ENCODE assay signal across 10 cellular contexts in the genomic region with DNA sequence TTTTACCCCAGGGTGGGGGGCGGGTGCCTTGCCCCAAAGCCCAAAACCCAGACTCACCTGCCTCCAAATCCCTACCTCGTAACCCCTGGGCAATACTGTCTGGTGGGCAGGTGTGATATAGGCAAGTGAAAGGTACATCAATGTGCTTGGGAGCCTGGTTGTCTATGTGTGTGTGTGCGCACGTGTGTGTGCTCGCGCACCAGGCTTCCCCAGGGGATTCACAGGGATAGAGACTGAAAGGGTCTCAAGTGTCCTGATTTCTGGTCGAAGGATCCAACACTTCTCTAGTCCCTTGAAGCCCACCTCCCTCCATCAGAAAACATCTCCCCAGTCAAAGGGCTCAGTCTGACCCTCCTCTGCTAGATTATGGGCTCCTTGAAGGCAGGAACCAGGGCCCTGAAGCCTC. TPM values are rescaled to one million over a fixed set of nuclear protein-coding genes. Genes with fewer than 3 reads are reported as not detected.
A peak's percentile ranks its signal among the peaks of the same experiment; 100 is the strongest.
DNase-seq lines count a peak whose midpoint lies in the region; ATAC-seq, FAIRE-seq and TF ChIP-seq lines count a peak whose summit lies in the region.
"Had no signal": no experiment of that assay in that cellular context is flagged by ENCODE, and none has a peak within 500 bp of the region (broad histone marks: within the 10 kb centered on the region; RNA-seq: fewer than 3 reads in every experiment).

No MANE protein-coding gene starts in this region.

- H3K27ac Mint-ChIP-seq in CD4-positive, CD25-positive, alpha-beta regulatory T cell, result peak overlapping the region; percentile 87 to 99 (median 95)
- no peak overlapping the region for H3K27ac Mint-ChIP-seq in neural progenitor cell

- no peaks in the 10 kb centered on the region for H3K36me3 ChIP-seq in CD4-positive, CD25-positive, alpha-beta regulatory T cell (ENCODE audit: control insufficient read depth, insufficient read depth, low read length)
- H3K36me3 ChIP-seq in KMS-11 (ENCODE audit: insufficient read depth) (no peaks in the 10 kb centered on the region), K562 (ENCODE audit: control insufficient read depth, insufficient read depth, low read length) (peaks cover 14% of the 10 kb centered on the region), neural progenitor cell (no peaks in the 10 kb centered on the region)

- no peak for TF ChIP-seq POLR2A in K562 (conservative IDR thresholded peaks at IDR 0.05)

- ATAC-seq in CD4-positive, CD25-positive, alpha-beta regulatory T cell (ENCODE audit: low read depth in 2 of 2), result no peak
- ATAC-seq in K562, result no peak

- no peak for TF ChIP-seq CTCF in KMS-11 (conservative IDR thresholded peaks at IDR 0.05; ENCODE audit: low read depth, low read length)
- no peak for TF ChIP-seq CTCF in K562 (IDR thresholded peaks at IDR 0.05 in 2 of 3, conservative IDR thresholded peaks at IDR 0.05 in 1 of 3; ENCODE audit: insufficient read depth in 2 of 3, low read depth in 1 of 3, low read length in 3 of 3)
- TF ChIP-seq CTCF in neural progenitor cell (IDR thresholded peaks at IDR 0.05), result no peak

- in situ Hi-C loops in K562 (cut with MboI), result no loop called here

- H3K9ac ChIP-seq in KMS-11 (no peak overlapping the region; the same call in 1 of the 2 replicates), K562 (ENCODE audit: insufficient read depth in 1 of 2, low read depth in 2 of 2, low read length in 2 of 2) (peak overlapping the region in 1 of 2 experiments; percentile 42; a peak in 1 of 4 replicates), neural progenitor cell (no peak overlapping the region)

- no TSS peak for BruUV-seq in K562 (replicated peaks; lab: Mats Ljungman, UMichigan)

- 63% methylated on average over 7 of the region's 7 CpGs for WGBS in K562 (ENCODE audit: insufficient coverage, low coverage, missing lambda C conversion rate)

- H3K27me3 ChIP-seq in CD4-positive, CD25-positive, alpha-beta regulatory T cell (ENCODE audit: control insufficient read depth, insufficient read depth, low read length), result no peaks in the 10 kb centered on the region
- no peaks in the 10 kb centered on the region for H3K27me3 ChIP-seq in KMS-11 (ENCODE audit: insufficient read depth, low read depth)
- no peaks in the 10 kb centered on the region for H3K27me3 ChIP-seq in K562 (ENCODE audit: control insufficient read depth in 2 of 2, insufficient read depth in 2 of 2, low read length in 2 of 2)
- H3K27me3 ChIP-seq in neural progenitor cell, result peaks cover 25% of the 10 kb centered on the region

- H3K9me3 ChIP-seq in CD4-positive, CD25-positive, alpha-beta regulatory T cell (ENCODE audit: control insufficient read depth in 2 of 2, low read length in 2 of 2), result no peaks in the 10 kb centered on the region
- H3K9me3 ChIP-seq in K562 (replicated peaks; ENCODE audit: control insufficient read depth, insufficient read depth, low read depth, low read length), result no peaks in the 10 kb centered on the region
- no peaks in the 10 kb centered on the region for H3K9me3 ChIP-seq in neural progenitor cell (ENCODE audit: low read depth)

- no peak for FAIRE-seq in K562 (lab: Jason Lieb, UNC)
- FAIRE-seq: astrocyte had no signal

- H3K4me2 ChIP-seq in KMS-11, result peak overlapping the region; percentile 85
- peak overlapping the region; percentile 28; the same call in 1 of the 2 replicates for H3K4me2 ChIP-seq in K562 (ENCODE audit: insufficient read depth, low read length)
- no peak overlapping the region for H3K4me2 ChIP-seq in neural progenitor cell

- no peak for DNase-seq in CD4-positive, CD25-positive, alpha-beta regulatory T cell
- DNase-seq in K562 (ENCODE audit: extremely low read depth in 1 of 4, low spot score in 3 of 4) (peak in 1 of 4 experiments; percentile 38), neural progenitor cell (ENCODE audit: low spot score) (no peak), HT-29 (ENCODE audit: low spot score) (no peak), midbrain (lab: John Stamatoyannopoulos, UW) (no peak), mucosa of gallbladder (ENCODE audit: low spot score) (no peak), DMS79 treated with DMSO at 0.1 percent for 48 hours (lab: John Stamatoyannopoulos, UW) (no peak)
- DNase-seq: NCI-H1930 had no signal

- no peak for TF ChIP-seq EP300 in K562 (IDR thresholded peaks at IDR 0.05; ENCODE audit: low read length)

- no peak for TF ChIP-seq RAD21 in K562 (CRISPR knock-in tag; conservative IDR thresholded peaks at IDR 0.05 in 1 of 2, IDR thresholded peaks at IDR 0.05 in 1 of 2)

- H3K9me1 ChIP-seq in K562 (ENCODE audit: control insufficient read depth, insufficient read depth, low read length), result peaks cover 12% of the 10 kb centered on the region

- intact Hi-C loops in K562 (cut with micrococcal nuclease), result loop anchor here (2.0 kb wide), 1 partner anchor 29 kb away; a partner anchor contains a TSS

- H4K20me1 ChIP-seq in KMS-11 (ENCODE audit: insufficient read depth) (no peaks in the 10 kb centered on the region), K562 (replicated peaks; ENCODE audit: control insufficient read depth, insufficient read depth, low read length) (peaks cover 14% of the 10 kb centered on the region; the same call in 1 of the 2 replicates), neural progenitor cell (ENCODE audit: low read depth) (no peaks in the 10 kb centered on the region)

- peaks cover 0 to 2% (median 0%) of the 10 kb centered on the region in 7 donors for H3K9me3 Mint-ChIP-seq in CD4-positive, CD25-positive, alpha-beta regulatory T cell
- no peaks in the 10 kb centered on the region for H3K9me3 Mint-ChIP-seq in neural progenitor cell

- POLR2A ChIA-PET in K562 (lab: Yijun Ruan, JAX), result interaction anchor here (0.5 to 4.6 kb wide), 22 partner anchors 8 to 1307 kb away, joined by 3 to 68 read pairs (median 4); a partner anchor contains a TSS

- H3K4me1 ChIP-seq in CD4-positive, CD25-positive, alpha-beta regulatory T cell (ENCODE audit: control insufficient read depth, insufficient read depth, low read length, poor library complexity, severe bottlenecking), result peaks cover 50% of the 10 kb centered on the region
- peaks cover 68% of the 10 kb centered on the region for H3K4me1 ChIP-seq in KMS-11 (ENCODE audit: low read depth, poor library complexity, severe bottlenecking)
- H3K4me1 ChIP-seq in K562 (replicated peaks in 1 of 2; ENCODE audit: control insufficient read depth in 2 of 2, insufficient read depth in 2 of 2, low read length in 2 of 2), result peaks cover 62 to 81% of the 10 kb centered on the region in 2 experiments
- H3K4me1 ChIP-seq in neural progenitor cell, result peaks cover 26% of the 10 kb centered on the region

- H2AFZ ChIP-seq in KMS-11 (ENCODE audit: low read depth), result peak overlapping the region; percentile 69
- peak overlapping the region; percentile 92 for H2AFZ ChIP-seq in K562 (ENCODE audit: low read depth, low read length)
- H2AFZ ChIP-seq in neural progenitor cell (replicated peaks), result no peak overlapping the region

- H3F3A ChIP-seq in neural progenitor cell (ENCODE audit: low read depth), result peaks cover 30% of the 10 kb centered on the region

- H3K27ac ChIP-seq in CD4-positive, CD25-positive, alpha-beta regulatory T cell (ENCODE audit: insufficient read depth, low read length, poor library complexity, severe bottlenecking), result peak overlapping the region; percentile 86
- H3K27ac ChIP-seq in KMS-11 (peak overlapping the region; percentile 95), K562 (ENCODE audit: extremely low read depth, low read depth, low read length) (peak overlapping the region; percentile 87), neural progenitor cell (no peak overlapping the region)

- peak overlapping the region in 3 of 4 donors; percentile 86 to 91 (median 91) for H3K4me3 Mint-ChIP-seq in CD4-positive, CD25-positive, alpha-beta regulatory T cell
- peak overlapping the region; percentile 48 for H3K4me3 Mint-ChIP-seq in neural progenitor cell

- H3K79me2 ChIP-seq in KMS-11 (ENCODE audit: insufficient read depth, low read depth) (peaks cover 22% of the 10 kb centered on the region; the same call in 1 of the 2 replicates), K562 (ENCODE audit: control insufficient read depth, insufficient read depth, low read length) (peaks cover 47% of the 10 kb centered on the region), neural progenitor cell (ENCODE audit: low read depth) (no peaks in the 10 kb centered on the region)

- H3K27me3 Mint-ChIP-seq in CD4-positive, CD25-positive, alpha-beta regulatory T cell, result peaks cover 9% of the 10 kb centered on the region
- peaks cover 22% of the 10 kb centered on the region for H3K27me3 Mint-ChIP-seq in neural progenitor cell (ENCODE audit: insufficient read depth, low read depth)

- CTCF ChIA-PET in K562 (lab: Yijun Ruan, JAX; ENCODE audit: low intra/inter-chr PET ratio), result no interaction called here

- H3K4me1 Mint-ChIP-seq in CD4-positive, CD25-positive, alpha-beta regulatory T cell, result peaks cover 15 to 68% (median 47%) of the 10 kb centered on the region in 4 donors
- peaks cover 29% of the 10 kb centered on the region for H3K4me1 Mint-ChIP-seq in neural progenitor cell

- H3K36me3 Mint-ChIP-seq in CD4-positive, CD25-positive, alpha-beta regulatory T cell, result no peaks in the 10 kb centered on the region
- no peaks in the 10 kb centered on the region for H3K36me3 Mint-ChIP-seq in neural progenitor cell

- H3K4me3 ChIP-seq in CD4-positive, CD25-positive, alpha-beta regulatory T cell (ENCODE audit: low read depth, low read length), result no peak overlapping the region
- no peak overlapping the region for H3K4me3 ChIP-seq in KMS-11 (IDR thresholded peaks at IDR 0.05; ENCODE audit: insufficient read depth, low read depth, low read length)
- no peak overlapping the region for H3K4me3 ChIP-seq in K562
- no peak overlapping the region for H3K4me3 ChIP-seq in neural progenitor cell

RNA-seq across cellular contexts. Expression of a gene that starts 28.9 kb away (rescaled TPM):
- total RNA-seq in CD4-positive, CD25-positive, alpha-beta regulatory T cell, result 309 TPM
- 100 to 1,000 TPM; 118 to 163 (median 140) TPM for polyA plus RNA-seq in CD4-positive, CD25-positive, alpha-beta regulatory T cell
- 277 and 637 TPM in 2 replicates for total RNA-seq in K562 (2011; cell fraction: chromatin; rRNA removed; ENCODE audit: low replicate concordance)
- total RNA-seq in K562 (2011; cell fraction: nucleolus; rRNA removed), result 152 and 208 TPM in 2 replicates
- total RNA-seq in K562 (2011; cell fraction: nucleoplasm; rRNA removed), result 354 and 569 TPM in 2 replicates
- 141 and 146 TPM in 2 replicates for total RNA-seq in K562 (2014; rRNA removed)
- 169 and 175 TPM in 2 replicates for total RNA-seq in K562 (2014; rRNA removed; fragmentation: Illumina TruSeq; extraction: Trizol)
- 186 and 188 TPM in 2 replicates for total RNA-seq in K562 (2015; rRNA removed; fragmentation: Illumina TruSeq; extraction: Trizol)
- total RNA-seq in K562 (2021), result 141 and 147 TPM in 2 replicates
- polyA plus RNA-seq in K562 (2011; rRNA removed), result 185 and 213 TPM in 2 replicates
- polyA plus RNA-seq in K562 (2011; cell fraction: cytosol; rRNA removed), result 72.3 and 123 TPM in 2 replicates
- 68.9 and 82.0 TPM in 2 replicates for polyA plus RNA-seq in K562 (2011; cell fraction: nucleus; rRNA removed)
- 89.0 and 98.6 TPM in 2 replicates for polyA plus RNA-seq in K562 (2012)
- polyA plus RNA-seq in K562 (2014; fragmentation: Illumina TruSeq; extraction: Trizol), result 150 and 201 TPM in 2 replicates
- polyA plus RNA-seq in K562 (2014; fragmentation: Nextera tagmentation; extraction: Ambion mirVana), result 1 to 10 TPM; 3.7 to 7.0 TPM
- polyA plus RNA-seq in K562 (2014; rRNA removed), result 105 and 123 TPM in 2 replicates
- polyA minus RNA-seq in K562 (2011; rRNA and poly(A)+ RNA removed), result 313 and 341 TPM in 2 replicates
- polyA minus RNA-seq in K562 (2011; cell fraction: cytosol; rRNA and poly(A)+ RNA removed), result 113 and 123 TPM in 2 replicates
- polyA minus RNA-seq in K562 (2011; cell fraction: nucleus; rRNA and poly(A)+ RNA removed), result 54.0 and 104 TPM in 2 replicates
- 157 and 211 TPM in 2 replicates for total RNA-seq in neural progenitor cell (ENCODE audit: low replicate concordance)
- total RNA-seq in HT-29 (2014; rRNA removed; shearing (Covaris generic)), result 35.2 and 36.4 TPM in 2 replicates
- total RNA-seq in mucosa of gallbladder, result 71.7 TPM
